ENCODE assay signal across 14 cellular contexts in the genomic region with DNA sequence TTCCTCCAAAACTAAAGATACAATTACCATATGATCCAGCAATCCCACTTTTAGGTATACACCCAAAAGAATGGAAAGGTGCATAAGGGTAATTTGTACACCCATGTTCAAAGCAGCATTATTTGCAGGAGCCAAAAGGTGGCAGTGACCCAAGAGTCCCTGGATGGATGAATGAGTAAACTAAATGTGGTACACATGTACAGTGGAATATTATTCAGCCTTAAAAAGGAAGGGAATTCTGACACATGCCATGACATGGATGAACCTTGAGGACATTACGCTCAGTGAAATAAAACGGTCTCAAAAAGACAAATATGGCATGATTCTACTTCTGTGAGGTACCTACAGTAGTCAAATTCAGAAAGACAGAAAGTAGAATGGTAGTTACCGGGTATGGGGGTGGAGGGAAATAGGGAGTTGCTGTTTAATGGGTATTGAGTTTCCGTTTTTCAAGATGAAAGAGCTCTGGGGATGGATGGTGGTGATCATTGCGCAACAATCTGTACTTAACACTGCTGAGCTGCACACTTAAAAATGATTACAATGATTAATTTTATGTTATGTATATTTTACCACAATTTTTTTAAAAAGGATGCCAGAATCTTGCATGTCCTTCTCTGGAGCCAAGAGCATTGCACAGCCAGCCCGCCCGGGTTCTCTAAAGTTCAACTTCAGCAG.
DNase-seq lines count a peak whose midpoint lies in the region; ATAC-seq and FAIRE-seq lines count a peak whose summit lies in the region.
"Had no signal": no experiment of that assay in that cellular context is flagged by ENCODE, and none has a peak within 500 bp of the region (broad histone marks: within the 10 kb centered on the region; RNA-seq: fewer than 3 reads in every experiment).

No MANE protein-coding gene starts in this region.

- no peaks in the 10 kb centered on the region for H3K27me3 Mint-ChIP-seq in activated T-cell treated with anti-CD3 and anti-CD28 coated beads, Interleukin-2, amount 50 U/mL, for 72 hours (ENCODE audit: low read depth)
- no peaks in the 10 kb centered on the region for H3K27me3 Mint-ChIP-seq in dendritic cell treated with granulocyte-macrophage colony-stimulating factor and Interleukin-4, amounts not matched to agents 40 ng/mL and 50 ng/mL, for 4 days
- no peaks in the 10 kb centered on the region for H3K27me3 Mint-ChIP-seq in stimulated activated memory B cell treated with anti-CD40 and anti-IgM and Interleukin-4, amounts not matched to agents 10 μg/mL and 1 μg/mL and 100 μg/mL, for 72 hours
- H3K27me3 Mint-ChIP-seq: central memory CD8-positive, alpha-beta T cell; stimulated activated naive CD8-positive, alpha-beta T cell treated with anti-CD3 and anti-CD28 coated beads, Interleukin-15, amount 100 ng/mL, for 72 hours had no signal

- no peak overlapping the region for H3K4me3 Mint-ChIP-seq in activated T-cell treated with anti-CD3 and anti-CD28 coated beads, Interleukin-2, amount 50 U/mL, for 72 hours
- H3K4me3 Mint-ChIP-seq in dendritic cell treated with granulocyte-macrophage colony-stimulating factor and Interleukin-4, amounts not matched to agents 40 ng/mL and 50 ng/mL, for 4 days, result no peak overlapping the region
- H3K4me3 Mint-ChIP-seq in stimulated activated memory B cell treated with anti-CD40 and anti-IgM and Interleukin-4, amounts not matched to agents 10 μg/mL and 1 μg/mL and 100 μg/mL, for 72 hours, result no peak overlapping the region
- H3K4me3 Mint-ChIP-seq: central memory CD8-positive, alpha-beta T cell; stimulated activated naive CD8-positive, alpha-beta T cell treated with anti-CD3 and anti-CD28 coated beads, Interleukin-15, amount 100 ng/mL, for 72 hours; WTC11 had no signal

- peaks cover 9 to 12% of the 10 kb centered on the region in 2 donors for H3K36me3 Mint-ChIP-seq in activated T-cell treated with anti-CD3 and anti-CD28 coated beads, Interleukin-2, amount 50 U/mL, for 72 hours (ENCODE audit: insufficient read depth in 2 of 2)
- H3K36me3 Mint-ChIP-seq in dendritic cell treated with granulocyte-macrophage colony-stimulating factor and Interleukin-4, amounts not matched to agents 40 ng/mL and 50 ng/mL, for 4 days (ENCODE audit: low read depth), result no peaks in the 10 kb centered on the region
- H3K36me3 Mint-ChIP-seq in stimulated activated memory B cell treated with anti-CD40 and anti-IgM and Interleukin-4, amounts not matched to agents 10 μg/mL and 1 μg/mL and 100 μg/mL, for 72 hours, result peaks cover 5% of the 10 kb centered on the region

- peaks cover 0 to 3% of the 10 kb centered on the region in 2 donors for H3K9me3 Mint-ChIP-seq in activated T-cell treated with anti-CD3 and anti-CD28 coated beads, Interleukin-2, amount 50 U/mL, for 72 hours
- no peaks in the 10 kb centered on the region for H3K9me3 Mint-ChIP-seq in dendritic cell treated with granulocyte-macrophage colony-stimulating factor and Interleukin-4, amounts not matched to agents 40 ng/mL and 50 ng/mL, for 4 days
- peaks cover 4% of the 10 kb centered on the region for H3K9me3 Mint-ChIP-seq in stimulated activated memory B cell treated with anti-CD40 and anti-IgM and Interleukin-4, amounts not matched to agents 10 μg/mL and 1 μg/mL and 100 μg/mL, for 72 hours
- H3K9me3 Mint-ChIP-seq: central memory CD8-positive, alpha-beta T cell had no signal

- peak overlapping the region; percentile 85 for H3K27ac Mint-ChIP-seq in activated T-cell treated with anti-CD3 and anti-CD28 coated beads, Interleukin-2, amount 50 U/mL, for 72 hours
- H3K27ac Mint-ChIP-seq in dendritic cell treated with granulocyte-macrophage colony-stimulating factor and Interleukin-4, amounts not matched to agents 40 ng/mL and 50 ng/mL, for 4 days, result peak overlapping the region; percentile 83
- H3K27ac Mint-ChIP-seq in stimulated activated memory B cell treated with anti-CD40 and anti-IgM and Interleukin-4, amounts not matched to agents 10 μg/mL and 1 μg/mL and 100 μg/mL, for 72 hours, result peak overlapping the region; percentile 95
- H3K27ac Mint-ChIP-seq: stimulated activated naive CD8-positive, alpha-beta T cell treated with anti-CD3 and anti-CD28 coated beads, Interleukin-15, amount 100 ng/mL, for 72 hours; WTC11 had no signal

- no peak for DNase-seq in activated T-cell treated with anti-CD3 and anti-CD28 coated beads, Interleukin-2, amount 50 U/mL, for 72 hours
- DNase-seq in activated T-cell treated with anti-CD3 and anti-CD28 coated beads for 4 hours, result no peak
- peak; percentile 47 for DNase-seq in NOMO-1 treated with dmso at 0.1 percent for 144 hours (lab: John Stamatoyannopoulos, UW; ENCODE audit: unreplicated experiment)
- no peak for DNase-seq in D341Med (ENCODE audit: low spot score)
- DNase-seq in urothelium cell line (ENCODE audit: low spot score), result no peak
- no peak for DNase-seq in cerebellar nuclear complex (lab: John Stamatoyannopoulos, UW)
- DNase-seq: foreskin melanocyte; posterior cingulate gyrus; stimulated activated naive CD8-positive, alpha-beta T cell treated with anti-CD3 and anti-CD28 coated beads, Interleukin-15, amount 100 ng/mL, for 72 hours had no signal

- peak in 1 of 2 donors; percentile 28 for ATAC-seq in activated T-cell treated with anti-CD3 and anti-CD28 coated beads, Interleukin-2, amount 50 U/mL, for 72 hours (replicated peaks in 1 of 2)
- ATAC-seq in stimulated activated memory B cell treated with anti-CD40 and anti-IgM and Interleukin-4, amounts not matched to agents 10 μg/mL and 1 μg/mL and 100 μg/mL, for 72 hours, result no peak
- ATAC-seq: stimulated activated naive CD8-positive, alpha-beta T cell treated with anti-CD3 and anti-CD28 coated beads, Interleukin-15, amount 100 ng/mL, for 72 hours; WTC11 had no signal

- H3K4me1 Mint-ChIP-seq in activated T-cell treated with anti-CD3 and anti-CD28 coated beads, Interleukin-2, amount 50 U/mL, for 72 hours (ENCODE audit: low read depth), result peaks cover 89% of the 10 kb centered on the region
- peaks cover 55% of the 10 kb centered on the region for H3K4me1 Mint-ChIP-seq in dendritic cell treated with granulocyte-macrophage colony-stimulating factor and Interleukin-4, amounts not matched to agents 40 ng/mL and 50 ng/mL, for 4 days (ENCODE audit: low read depth)
- peaks cover 62% of the 10 kb centered on the region for H3K4me1 Mint-ChIP-seq in stimulated activated memory B cell treated with anti-CD40 and anti-IgM and Interleukin-4, amounts not matched to agents 10 μg/mL and 1 μg/mL and 100 μg/mL, for 72 hours

- FAIRE-seq in urothelium cell line (lab: Jason Lieb, UNC), result no peak
- FAIRE-seq: endometrium had no signal

- intact Hi-C loops in dendritic cell treated with granulocyte-macrophage colony-stimulating factor and Interleukin-4, amounts not matched to agents 40 ng/mL and 50 ng/mL, for 4 days (cut with micrococcal nuclease), result loop anchor here (5.0 to 10.0 kb wide), 2 partner anchors 150 to 188 kb away; no protein-coding TSS in a partner anchor
